8 cellular contexts compared by ENCODE assay signal in the genomic region with DNA sequence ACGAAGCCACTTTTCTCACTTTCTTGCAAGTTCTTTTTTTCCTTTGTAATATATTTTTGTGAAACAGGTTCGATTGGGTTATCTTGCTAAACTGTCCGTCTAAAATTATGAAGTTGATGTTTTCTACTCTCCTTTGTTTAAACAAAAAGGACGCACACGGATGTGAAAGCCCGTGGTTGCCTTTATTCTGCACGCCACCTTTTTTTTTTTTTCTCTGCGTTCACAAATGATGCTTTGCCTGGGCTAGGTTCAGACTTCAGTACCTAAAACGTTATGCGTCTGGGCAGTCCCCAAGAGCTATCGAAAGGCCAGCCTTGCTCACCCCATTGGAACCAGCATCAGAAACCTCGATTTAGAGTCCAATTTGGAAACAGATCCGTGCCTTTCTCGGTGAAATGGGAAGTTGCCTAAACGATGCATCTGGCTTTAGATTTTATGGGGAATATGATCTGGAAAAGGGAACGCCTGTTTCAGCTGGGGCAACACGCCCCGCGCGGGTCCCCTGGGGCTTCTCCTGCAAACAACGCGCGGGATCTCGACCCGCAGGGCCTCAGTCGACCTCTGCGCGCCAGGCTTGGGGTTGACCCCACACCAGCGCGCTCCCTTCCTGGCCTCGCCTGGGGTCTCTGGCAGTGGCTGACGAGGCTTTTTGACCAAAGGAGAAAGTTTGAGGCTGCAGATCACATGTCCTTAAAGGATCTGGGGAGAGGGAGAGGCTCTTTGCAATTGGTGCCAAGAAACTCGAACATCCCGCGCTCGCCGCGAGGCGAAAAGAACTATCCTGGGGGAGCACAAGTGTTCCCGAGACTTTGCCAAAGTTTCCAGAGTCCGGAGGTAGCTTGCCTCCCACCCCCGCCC.
DNase-seq lines count a peak whose midpoint lies in the region; ATAC-seq and TF ChIP-seq lines count a peak whose summit lies in the region.

No MANE protein-coding gene starts in this region.

- peaks cover 12% of the 10 kb centered on the region for H3K27me3 ChIP-seq in skeletal muscle satellite cell (ENCODE audit: control insufficient read depth, insufficient read depth, low read length)

- peak overlapping the region; percentile 69 for H3K9ac ChIP-seq in skeletal muscle satellite cell (ENCODE audit: low read depth, low read length)

- H3K9me3 ChIP-seq in skeletal muscle satellite cell (replicated peaks; ENCODE audit: low read length), result no peaks in the 10 kb centered on the region

- H3K4me3 Mint-ChIP-seq in WTC11, result peak overlapping the region; percentile 75

- H3K4me2 ChIP-seq in skeletal muscle satellite cell (ENCODE audit: low read length), result peak overlapping the region; percentile 83

- TF ChIP-seq CTCF in WTC11 (IDR thresholded peaks at IDR 0.05), result no peak

- ATAC-seq in GM18909 (IDR thresholded peaks at IDR 0.05; ENCODE audit: poor library complexity, unreplicated experiment) (peak; percentile 21), WTC11 (no peak; the same call in 1 of the 2 replicates), HG03521 (IDR thresholded peaks at IDR 0.05; ENCODE audit: unreplicated experiment) (no peak), GM21825 (IDR thresholded peaks at IDR 0.05; ENCODE audit: unreplicated experiment) (no peak), GM21360 (IDR thresholded peaks at IDR 0.05; ENCODE audit: unreplicated experiment) (no peak)

- POLR2A ChIA-PET in WTC11 (lab: Charles Lee), result interaction anchor here (0.5 to 2.2 kb wide), 4 partner anchors 28 to 408 kb away, joined by 4 to 8 read pairs (median 6); a partner anchor contains a TSS

- CTCF ChIA-PET in WTC11 (lab: Charles Lee), result interaction anchor here (0.7 to 6.3 kb wide), 4 partner anchors 132 to 257 kb away, joined by 3 to 49 read pairs (median 4); a partner anchor contains a TSS

- DNase-seq in WTC11 (ENCODE audit: low spot score) (no peak), germinal center (ENCODE audit: low spot score) (peak; percentile 30)
- DNase-seq in activated CD4-positive, CD25-positive, alpha-beta regulatory T cell (lab: John Stamatoyannopoulos, UW), result no peak

- H3K4me3 ChIP-seq in skeletal muscle satellite cell (ENCODE audit: low read length), result peak overlapping the region; percentile 74

- peaks cover 21% of the 10 kb centered on the region for H3K4me1 ChIP-seq in skeletal muscle satellite cell (ENCODE audit: control insufficient read depth, insufficient read depth, low read length)

- no peaks in the 10 kb centered on the region for H3K9me3 Mint-ChIP-seq in WTC11

- H3K36me3 ChIP-seq in skeletal muscle satellite cell (ENCODE audit: insufficient read depth, low read length), result no peaks in the 10 kb centered on the region

- H3K27ac Mint-ChIP-seq in WTC11, result no peak overlapping the region

- H3K4me1 Mint-ChIP-seq in WTC11, result peaks cover 65% of the 10 kb centered on the region

- no peaks in the 10 kb centered on the region for H3K36me3 Mint-ChIP-seq in WTC11

- peaks cover 85% of the 10 kb centered on the region for H3K27me3 Mint-ChIP-seq in WTC11 (ENCODE audit: low read depth)

TF ChIP-seq in WTC11, 78 proteins besides CTCF, POLR2A, EP300 and RAD21:
- TF ChIP-seq, protein P1, sequence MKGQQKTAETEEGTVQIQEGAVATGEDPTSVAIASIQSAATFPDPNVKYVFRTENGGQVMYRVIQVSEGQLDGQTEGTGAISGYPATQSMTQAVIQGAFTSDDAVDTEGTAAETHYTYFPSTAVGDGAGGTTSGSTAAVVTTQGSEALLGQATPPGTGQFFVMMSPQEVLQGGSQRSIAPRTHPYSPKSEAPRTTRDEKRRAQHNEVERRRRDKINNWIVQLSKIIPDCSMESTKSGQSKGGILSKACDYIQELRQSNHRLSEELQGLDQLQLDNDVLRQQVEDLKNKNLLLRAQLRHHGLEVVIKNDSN (CRISPR knock-in tag; IDR thresholded peaks at IDR 0.05), result peak; percentile 59; the same call in 1 of the 2 replicates
- TF ChIP-seq, protein P2, sequence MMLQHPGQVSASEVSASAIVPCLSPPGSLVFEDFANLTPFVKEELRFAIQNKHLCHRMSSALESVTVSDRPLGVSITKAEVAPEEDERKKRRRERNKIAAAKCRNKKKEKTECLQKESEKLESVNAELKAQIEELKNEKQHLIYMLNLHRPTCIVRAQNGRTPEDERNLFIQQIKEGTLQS (CRISPR knock-in tag; conservative IDR thresholded peaks at IDR 0.05), result no peak
- TF ChIP-seq TEAD1 (CRISPR knock-in tag; IDR thresholded peaks at IDR 0.05), result 0 out of 2 replicates have a peak, but pooled peaks have one; percentile 14
- TF ChIP-seq, protein P3, sequence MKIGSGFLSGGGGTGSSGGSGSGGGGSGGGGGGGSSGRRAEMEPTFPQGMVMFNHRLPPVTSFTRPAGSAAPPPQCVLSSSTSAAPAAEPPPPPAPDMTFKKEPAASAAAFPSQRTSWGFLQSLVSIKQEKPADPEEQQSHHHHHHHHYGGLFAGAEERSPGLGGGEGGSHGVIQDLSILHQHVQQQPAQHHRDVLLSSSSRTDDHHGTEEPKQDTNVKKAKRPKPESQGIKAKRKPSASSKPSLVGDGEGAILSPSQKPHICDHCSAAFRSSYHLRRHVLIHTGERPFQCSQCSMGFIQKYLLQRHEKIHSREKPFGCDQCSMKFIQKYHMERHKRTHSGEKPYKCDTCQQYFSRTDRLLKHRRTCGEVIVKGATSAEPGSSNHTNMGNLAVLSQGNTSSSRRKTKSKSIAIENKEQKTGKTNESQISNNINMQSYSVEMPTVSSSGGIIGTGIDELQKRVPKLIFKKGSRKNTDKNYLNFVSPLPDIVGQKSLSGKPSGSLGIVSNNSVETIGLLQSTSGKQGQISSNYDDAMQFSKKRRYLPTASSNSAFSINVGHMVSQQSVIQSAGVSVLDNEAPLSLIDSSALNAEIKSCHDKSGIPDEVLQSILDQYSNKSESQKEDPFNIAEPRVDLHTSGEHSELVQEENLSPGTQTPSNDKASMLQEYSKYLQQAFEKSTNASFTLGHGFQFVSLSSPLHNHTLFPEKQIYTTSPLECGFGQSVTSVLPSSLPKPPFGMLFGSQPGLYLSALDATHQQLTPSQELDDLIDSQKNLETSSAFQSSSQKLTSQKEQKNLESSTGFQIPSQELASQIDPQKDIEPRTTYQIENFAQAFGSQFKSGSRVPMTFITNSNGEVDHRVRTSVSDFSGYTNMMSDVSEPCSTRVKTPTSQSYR (CRISPR knock-in tag; IDR thresholded peaks at IDR 0.05), result no peak
- TF ChIP-seq, protein P4, sequence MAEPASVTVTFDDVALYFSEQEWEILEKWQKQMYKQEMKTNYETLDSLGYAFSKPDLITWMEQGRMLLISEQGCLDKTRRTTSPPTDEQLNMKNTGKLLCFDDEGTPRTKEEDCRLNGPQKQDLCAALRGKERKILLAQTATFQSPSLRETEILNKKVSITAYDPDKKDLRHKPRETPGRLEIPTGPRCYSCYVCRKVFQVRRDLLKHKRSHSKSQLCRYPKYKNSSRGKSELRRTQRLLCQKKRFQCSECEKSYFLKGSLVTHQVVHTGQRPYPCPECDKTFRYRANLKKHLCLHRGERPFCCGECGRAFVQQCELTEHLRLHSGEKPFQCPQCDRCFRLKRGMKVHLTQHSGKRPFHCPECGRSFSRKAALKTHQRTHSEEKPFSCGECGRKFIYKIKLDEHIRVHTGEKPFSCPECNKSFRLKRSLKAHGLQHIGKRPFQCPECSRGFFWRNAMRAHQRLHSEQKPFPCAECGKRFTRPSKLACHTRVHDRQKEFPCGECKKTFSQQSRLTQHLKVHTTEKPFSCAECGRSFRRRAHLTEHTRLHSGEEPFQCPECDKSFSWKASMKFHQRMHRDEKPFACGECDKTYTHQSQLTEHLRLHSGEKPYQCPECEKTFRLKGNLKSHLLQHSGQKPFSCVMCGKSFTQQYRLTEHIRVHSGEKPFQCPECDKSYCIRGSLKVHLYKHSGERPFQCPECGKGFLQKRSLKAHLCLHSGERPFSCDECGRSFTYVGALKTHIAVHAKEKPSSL (CRISPR knock-in tag; conservative IDR thresholded peaks at IDR 0.05), result no peak
- no peak for TF ChIP-seq OVOL2 (CRISPR knock-in tag; IDR thresholded peaks at IDR 0.05; ENCODE audit: borderline replicate concordance)
- TF ChIP-seq NR2C2 (CRISPR knock-in tag; IDR thresholded peaks at IDR 0.05), result no peak
- TF ChIP-seq, protein P5, sequence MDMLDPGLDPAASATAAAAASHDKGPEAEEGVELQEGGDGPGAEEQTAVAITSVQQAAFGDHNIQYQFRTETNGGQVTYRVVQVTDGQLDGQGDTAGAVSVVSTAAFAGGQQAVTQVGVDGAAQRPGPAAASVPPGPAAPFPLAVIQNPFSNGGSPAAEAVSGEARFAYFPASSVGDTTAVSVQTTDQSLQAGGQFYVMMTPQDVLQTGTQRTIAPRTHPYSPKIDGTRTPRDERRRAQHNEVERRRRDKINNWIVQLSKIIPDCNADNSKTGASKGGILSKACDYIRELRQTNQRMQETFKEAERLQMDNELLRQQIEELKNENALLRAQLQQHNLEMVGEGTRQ (CRISPR knock-in tag; IDR thresholded peaks at IDR 0.05), result peak; percentile 36; the same call in 1 of the 2 replicates
